16 cellular contexts compared by ENCODE assay signal in the genomic region with DNA sequence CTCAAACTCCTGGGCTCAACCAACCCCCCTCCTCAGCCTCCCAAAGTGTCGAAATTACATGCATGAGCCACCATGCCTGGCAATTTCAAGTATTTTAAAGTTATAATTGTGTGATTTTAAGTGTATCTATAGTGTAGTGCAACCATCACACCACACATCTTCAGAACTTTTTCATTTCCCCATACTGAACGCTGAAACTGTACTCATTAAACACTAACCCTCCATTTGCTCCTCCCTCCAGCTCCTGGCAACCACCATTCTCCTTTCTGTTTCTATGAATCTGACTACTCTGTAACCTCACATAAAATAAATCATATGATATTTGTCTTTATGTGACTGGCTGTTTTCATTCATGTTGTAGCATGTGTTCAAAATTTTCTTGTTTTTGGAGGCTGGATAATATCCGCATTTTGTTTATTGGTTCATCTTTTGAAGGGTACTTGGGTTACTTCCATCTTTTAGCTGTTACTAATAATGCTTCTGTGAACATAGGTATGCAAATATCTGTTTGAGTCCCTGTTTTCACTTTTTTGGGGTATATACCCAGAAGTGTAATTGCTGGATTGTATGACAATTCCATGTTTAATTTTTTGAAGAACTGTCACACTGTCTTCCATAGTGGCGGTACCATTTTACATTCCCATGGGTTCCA.
DNase-seq lines count a peak whose midpoint lies in the region; ATAC-seq and TF ChIP-seq lines count a peak whose summit lies in the region.
"Had no signal": no experiment of that assay in that cellular context is flagged by ENCODE, and none has a peak within 500 bp of the region (broad histone marks: within the 10 kb centered on the region; RNA-seq: fewer than 3 reads in every experiment).

No MANE protein-coding gene starts in this region.

- peaks cover 0 to 4% of the 10 kb centered on the region in 2 experiments for H3K9me3 ChIP-seq in CD4-positive, CD25-positive, alpha-beta regulatory T cell (ENCODE audit: control insufficient read depth in 2 of 2, low read length in 2 of 2)
- H3K9me3 ChIP-seq in sigmoid colon (no peaks in the 10 kb centered on the region), lower lobe of right lung (no peaks in the 10 kb centered on the region)
- H3K9me3 ChIP-seq: right lobe of liver, SJCRH30 had no signal

- no peaks in the 10 kb centered on the region for H3K27me3 Mint-ChIP-seq in CD4-positive, CD25-positive, alpha-beta regulatory T cell
- H3K27me3 Mint-ChIP-seq in HFFc6 (ENCODE audit: insufficient read depth): no peaks in the 10 kb centered on the region
- H3K27me3 Mint-ChIP-seq: naive thymus-derived CD4-positive, alpha-beta T cell had no signal

- H3K27me3 ChIP-seq in CD4-positive, CD25-positive, alpha-beta regulatory T cell (ENCODE audit: control insufficient read depth, insufficient read depth, low read length): no peaks in the 10 kb centered on the region
- H3K27me3 ChIP-seq in sigmoid colon: no peaks in the 10 kb centered on the region
- no peaks in the 10 kb centered on the region for H3K27me3 ChIP-seq in lower lobe of right lung (ENCODE audit: low read depth)
- H3K27me3 ChIP-seq: dorsolateral prefrontal cortex, right lobe of liver, SJCRH30 had no signal

- no peak for TF ChIP-seq POLR2A in sigmoid colon (IDR thresholded peaks at IDR 0.05)

- WGBS in sigmoid colon, 2 donors: 78 to 85% methylated on average over 4 of the region's 4 CpGs

- intact Hi-C loops in sigmoid colon (cut with DNase I): no loop called here
- intact Hi-C loops in lower lobe of right lung (cut with DNase I): no loop called here

- H3K4me3 ChIP-seq in CD4-positive, CD25-positive, alpha-beta regulatory T cell (ENCODE audit: low read depth, low read length): no peak overlapping the region
- H3K4me3 ChIP-seq in sigmoid colon: no peak overlapping the region
- H3K4me3 ChIP-seq in lower lobe of right lung: no peak overlapping the region
- H3K4me3 ChIP-seq: dorsolateral prefrontal cortex, right lobe of liver, SJCRH30 had no signal

- DNase-seq in CD4-positive, CD25-positive, alpha-beta regulatory T cell: peak in 1 of 3 donors; percentile 38
- DNase-seq in sigmoid colon (no peak), HFFc6 (no peak), DMS 273 treated with DMSO at 0.1 percent for 48 hours (lab: John Stamatoyannopoulos, UW) (no peak), lower lobe of right lung (no peak)
- DNase-seq: 8988T; dorsolateral prefrontal cortex; foreskin fibroblast; naive thymus-derived CD4-positive, alpha-beta T cell; NCI-H1048; right lobe of liver; SJCRH30; WERI-Rb-1 had no signal

- no peak for TF ChIP-seq CTCF in sigmoid colon (IDR thresholded peaks at IDR 0.05)
- no peak for TF ChIP-seq CTCF in HFFc6 (IDR thresholded peaks at IDR 0.05)
- TF ChIP-seq CTCF in lower lobe of right lung (IDR thresholded peaks at IDR 0.05): no peak

- no peak overlapping the region for H3K27ac ChIP-seq in CD4-positive, CD25-positive, alpha-beta regulatory T cell (ENCODE audit: insufficient read depth, low read length, poor library complexity, severe bottlenecking)
- no peak overlapping the region for H3K27ac ChIP-seq in sigmoid colon
- no peak overlapping the region for H3K27ac ChIP-seq in lower lobe of right lung
- H3K27ac ChIP-seq: right lobe of liver, SJCRH30, WERI-Rb-1 had no signal

- H3K4me3 Mint-ChIP-seq in CD4-positive, CD25-positive, alpha-beta regulatory T cell: peak overlapping the region in 2 of 4 donors; percentile 32 to 53
- H3K4me3 Mint-ChIP-seq in HFFc6: no peak overlapping the region

- H3K9me3 Mint-ChIP-seq in CD4-positive, CD25-positive, alpha-beta regulatory T cell: peaks cover 3 to 17% (median 7%) of the 10 kb centered on the region in 7 donors
- H3K9me3 Mint-ChIP-seq in HFFc6: peaks cover 3% of the 10 kb centered on the region; the same call in 1 of the 2 replicates

- ATAC-seq in CD4-positive, CD25-positive, alpha-beta regulatory T cell (ENCODE audit: low read depth in 2 of 2): no peak
- ATAC-seq in GM19328 (IDR thresholded peaks at IDR 0.05; ENCODE audit: unreplicated experiment) (peak; percentile 79), HG02571 (IDR thresholded peaks at IDR 0.05; ENCODE audit: unreplicated experiment) (peak; percentile 86), HG03159 (IDR thresholded peaks at IDR 0.05; ENCODE audit: unreplicated experiment) (peak; percentile 94), lower lobe of right lung (no peak)
- ATAC-seq: naive thymus-derived CD4-positive, alpha-beta T cell; right lobe of liver had no signal

- peak overlapping the region; percentile 71 to 99 (median 81) for H3K27ac Mint-ChIP-seq in CD4-positive, CD25-positive, alpha-beta regulatory T cell
- no peak overlapping the region for H3K27ac Mint-ChIP-seq in HFFc6

- H3K4me1 Mint-ChIP-seq in CD4-positive, CD25-positive, alpha-beta regulatory T cell: peaks cover 56 to 84% (median 61%) of the 10 kb centered on the region in 4 donors
- no peaks in the 10 kb centered on the region for H3K4me1 Mint-ChIP-seq in HFFc6 (ENCODE audit: low read depth)

- H3K36me3 Mint-ChIP-seq in CD4-positive, CD25-positive, alpha-beta regulatory T cell: peaks cover 39% of the 10 kb centered on the region
- no peaks in the 10 kb centered on the region for H3K36me3 Mint-ChIP-seq in HFFc6 (ENCODE audit: low read depth)

- no peak for TF ChIP-seq EP300 in sigmoid colon (IDR thresholded peaks at IDR 0.05)

- peaks cover 3% of the 10 kb centered on the region for H3K36me3 ChIP-seq in CD4-positive, CD25-positive, alpha-beta regulatory T cell (ENCODE audit: control insufficient read depth, insufficient read depth, low read length)
- no peaks in the 10 kb centered on the region for H3K36me3 ChIP-seq in sigmoid colon
- H3K36me3 ChIP-seq in lower lobe of right lung: no peaks in the 10 kb centered on the region
- H3K36me3 ChIP-seq: right lobe of liver, SJCRH30, WERI-Rb-1 had no signal

- peaks cover 51% of the 10 kb centered on the region for H3K4me1 ChIP-seq in CD4-positive, CD25-positive, alpha-beta regulatory T cell (ENCODE audit: control insufficient read depth, insufficient read depth, low read length, poor library complexity, severe bottlenecking)
- H3K4me1 ChIP-seq in sigmoid colon (no peaks in the 10 kb centered on the region), lower lobe of right lung (no peaks in the 10 kb centered on the region)
- H3K4me1 ChIP-seq: right lobe of liver, SJCRH30 had no signal

Comparison
In these comparisons a context has a peak if more than half of its experiments do, and no peak if none do; other contexts are left out.
1. ATAC-seq: peak in GM19328 (single experiment), HG02571 (single experiment) and HG03159 (single experiment); none in CD4-positive, CD25-positive, alpha-beta regulatory T cell (0 of 2) and lower lobe of right lung (0 of 2).